Comparison of ENCODE assay signal across 8 cellular contexts in the genomic region with DNA sequence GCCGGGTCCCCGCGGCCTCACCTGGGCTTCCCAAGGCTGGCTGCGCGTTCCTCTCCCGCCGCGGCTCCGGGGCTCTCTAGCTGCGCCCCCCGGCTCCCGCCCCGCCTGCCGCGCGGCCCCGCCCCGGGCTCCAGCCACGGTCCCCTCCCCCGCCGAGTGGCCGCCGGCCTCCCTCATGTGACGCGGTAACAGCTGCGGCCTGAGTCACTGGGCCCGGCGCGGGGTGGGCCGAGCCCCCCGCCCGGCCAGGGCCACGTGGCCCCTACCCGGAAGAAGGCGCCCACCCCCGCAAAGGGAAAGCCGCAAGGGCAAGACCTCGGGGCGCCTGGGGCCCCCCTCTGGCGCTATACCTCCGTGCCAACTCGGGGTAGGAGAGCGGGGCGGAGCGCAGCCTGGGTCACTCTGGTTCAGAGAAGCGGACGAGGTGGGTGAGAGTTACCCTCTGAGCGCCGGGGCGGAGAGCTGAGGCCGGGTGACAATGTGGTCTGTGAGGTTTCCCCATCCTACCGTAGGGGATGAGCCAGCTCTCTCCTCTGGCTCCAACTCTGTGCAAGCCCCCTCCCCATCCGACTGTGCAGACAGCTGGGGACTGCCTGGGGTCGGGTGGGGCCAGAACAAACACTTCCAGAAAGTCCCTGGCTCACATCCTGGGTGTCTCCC. TPM values are rescaled to one million over a fixed set of nuclear protein-coding genes. Genes with fewer than 3 reads are reported as not detected.
DNase-seq lines count a peak whose midpoint lies in the region; ATAC-seq, FAIRE-seq and TF ChIP-seq lines count a peak whose summit lies in the region.

CD63 (minus strand) TSS at position 78 of the 660 bp plus-strand sequence. CDS start 668 bp downstream, outside the sequence.

- H3F3A ChIP-seq in smooth muscle cell (ENCODE audit: low read depth), result peaks cover 37% of the 10 kb centered on the region

- H3K4me1 ChIP-seq in smooth muscle cell (ENCODE audit: low read depth), result peaks cover 17% of the 10 kb centered on the region

- H4K20me1 ChIP-seq in smooth muscle cell (ENCODE audit: low read depth), result peaks cover 44% of the 10 kb centered on the region

- TF ChIP-seq CTCF in WERI-Rb-1 (IDR thresholded peaks at IDR 0.05; ENCODE audit: low read depth, low read length) (no peak), bronchial epithelial cell (IDR thresholded peaks at IDR 0.05; ENCODE audit: insufficient read depth, low read length, severe bottlenecking) (no peak), smooth muscle cell (IDR thresholded peaks at IDR 0.05; ENCODE audit: borderline replicate concordance, insufficient read depth, poor library complexity, severe bottlenecking) (no peak)

- 0% methylated on average over 30 of the region's 54 CpGs for WGBS in smooth muscle cell (ENCODE audit: low lambda C conversion rate)

- H3K27me3 ChIP-seq in WERI-Rb-1 (ENCODE audit: insufficient read depth, low read depth, severe bottlenecking), result no peaks in the 10 kb centered on the region
- no peaks in the 10 kb centered on the region for H3K27me3 ChIP-seq in bronchial epithelial cell (ENCODE audit: control insufficient read depth, insufficient read depth, low read length)
- no peaks in the 10 kb centered on the region for H3K27me3 ChIP-seq in smooth muscle cell (ENCODE audit: low read depth)

- DNase-seq in NCI-H187 (lab: John Stamatoyannopoulos, UW), result peak; percentile 40 to 78
- no peak for DNase-seq in NCI-H187 treated with DMSO at 0.1 percent for 48 hours (lab: John Stamatoyannopoulos, UW)
- peak; percentile 23 for DNase-seq in NCI-H1105 treated with DMSO at 0.1 percent for 48 hours (lab: John Stamatoyannopoulos, UW)
- peak; percentile 82 for DNase-seq in WERI-Rb-1
- peak; percentile 68 for DNase-seq in bronchial epithelial cell (ENCODE audit: low read depth)
- DNase-seq in immature natural killer cell, result peak; percentile 76 to 79 (median 77)
- DNase-seq in smooth muscle cell (lab: John Stamatoyannopoulos, UW; ENCODE audit: unreplicated experiment), result peak; percentile 78

- peaks cover 61 to 73% of the 10 kb centered on the region in 2 donors for H3K4me1 Mint-ChIP-seq in immature natural killer cell

- H3K27ac ChIP-seq in WERI-Rb-1 (peak within 1 kb of the TSS; percentile 94), smooth muscle cell (ENCODE audit: low read depth) (peak within 1 kb of the TSS; percentile 98)

- peaks cover 0 to 9% (median 5%) of the 10 kb centered on the region in 3 donors for H3K27me3 Mint-ChIP-seq in immature natural killer cell (ENCODE audit: low read depth in 3 of 3)

- H3K9ac ChIP-seq in smooth muscle cell (ENCODE audit: low read depth), result peak within 1 kb of the TSS; percentile 94

- no peak for FAIRE-seq in bronchial epithelial cell (lab: Jason Lieb, UNC)

- peak within 1 kb of the TSS; percentile 80 to 93 (median 88) for H3K4me3 Mint-ChIP-seq in immature natural killer cell

- peak within 1 kb of the TSS; percentile 93 for H3K4me2 ChIP-seq in smooth muscle cell

- no peaks in the 10 kb centered on the region for H3K9me3 ChIP-seq in WERI-Rb-1 (ENCODE audit: severe bottlenecking)
- H3K9me3 ChIP-seq in smooth muscle cell (replicated peaks; ENCODE audit: low read depth), result no peaks in the 10 kb centered on the region

- peak; percentile 62 for ATAC-seq in HG02623 (IDR thresholded peaks at IDR 0.05; ENCODE audit: unreplicated experiment)

- peak within 1 kb of the TSS; percentile 88 to 97 (median 94) for H3K27ac Mint-ChIP-seq in immature natural killer cell

- H3K9me3 Mint-ChIP-seq in immature natural killer cell, result no peaks in the 10 kb centered on the region

- peaks cover 0 to 18% (median 4%) of the 10 kb centered on the region in 3 donors for H3K36me3 Mint-ChIP-seq in immature natural killer cell

- H2AFZ ChIP-seq in smooth muscle cell (ENCODE audit: low read depth), result peak within 1 kb of the TSS; percentile 47

- peak within 1 kb of the TSS; percentile 97 for H3K4me3 ChIP-seq in WERI-Rb-1 (ENCODE audit: low read depth, low read length)
- peak within 1 kb of the TSS; percentile 85 for H3K4me3 ChIP-seq in bronchial epithelial cell (ENCODE audit: low read depth, low read length)
- peak within 1 kb of the TSS; percentile 97 for H3K4me3 ChIP-seq in smooth muscle cell

- peaks cover 46% of the 10 kb centered on the region for H3K79me2 ChIP-seq in smooth muscle cell (ENCODE audit: low read depth)

- H3K36me3 ChIP-seq in WERI-Rb-1 (peaks cover 35% of the 10 kb centered on the region), bronchial epithelial cell (ENCODE audit: control insufficient read depth, insufficient read depth, low read length) (peaks cover 21% of the 10 kb centered on the region), smooth muscle cell (ENCODE audit: low read depth) (peaks cover 3% of the 10 kb centered on the region)

RNA-seq across cellular contexts. Expression of gene CD63, which starts in this region (rescaled TPM):
- total RNA-seq in bronchial epithelial cell (1,301 and 1,307 TPM in 2 replicates), smooth muscle cell (1,095 and 1,107 TPM in 2 replicates)
- polyA plus RNA-seq in immature natural killer cell (1,000 to 10,000 TPM; 1,258 to 1,754 (median 1,754) TPM), smooth muscle cell (2,224 and 2,317 TPM in 2 replicates)
